ENCODE assay signal across 29 cellular contexts in the genomic region with DNA sequence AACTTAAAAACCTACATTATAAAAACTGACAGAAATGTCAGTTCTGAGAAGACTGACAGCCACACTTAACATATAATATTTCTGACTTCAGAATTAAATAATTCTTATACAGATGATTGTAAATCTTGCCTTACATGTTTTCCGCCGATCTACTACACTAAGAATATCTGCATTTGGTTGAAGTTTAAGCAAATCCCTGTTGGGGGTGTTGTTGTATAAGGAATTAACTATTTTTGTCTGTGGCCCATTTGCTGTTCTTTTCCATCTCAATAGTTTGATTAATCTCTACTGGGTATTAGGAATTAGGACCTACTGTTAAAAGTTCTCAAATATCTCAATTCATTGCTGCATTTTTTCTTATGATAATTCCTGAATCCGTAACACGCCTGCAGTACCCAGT.
DNase-seq lines count a peak whose midpoint lies in the region; ATAC-seq, FAIRE-seq and TF ChIP-seq lines count a peak whose summit lies in the region.
"Had no signal": no experiment of that assay in that cellular context is flagged by ENCODE, and none has a peak within 500 bp of the region (broad histone marks: within the 10 kb centered on the region; RNA-seq: fewer than 3 reads in every experiment).

No MANE protein-coding gene starts in this region.

- no peak overlapping the region for H3K27ac Mint-ChIP-seq in Caco-2 (ENCODE audit: unreplicated experiment)
- H3K27ac Mint-ChIP-seq: activated naive CD8-positive, alpha-beta T cell treated with anti-CD3 and anti-CD28 coated beads, Interleukin-2, amount 10 ng/mL, durations not matched to agents 7 days and 5 days; activated T-cell treated with anti-CD3 and anti-CD28 coated beads, Interleukin-2, amount 50 U/mL, for 24 hours; mesothelial cell of epicardium; naive thymus-derived CD4-positive, alpha-beta T cell had no signal

- H3K4me3 ChIP-seq in Caco-2 (ENCODE audit: low read depth, low read length) = no peak overlapping the region
- no peak overlapping the region for H3K4me3 ChIP-seq in PC-3 (ENCODE audit: low read length)
- H3K4me3 ChIP-seq in endothelial cell of umbilical vein (replicated peaks in 1 of 3; ENCODE audit: insufficient read depth in 1 of 3, low read depth in 1 of 3, low read length in 3 of 3) = no peak overlapping the region
- H3K4me3 ChIP-seq in brain microvascular endothelial cell (ENCODE audit: low read depth, low read length) = no peak overlapping the region
- H3K4me3 ChIP-seq: dorsolateral prefrontal cortex, left ventricle myocardium inferior, upper lobe of right lung had no signal

- no peaks in the 10 kb centered on the region for H3K9me3 Mint-ChIP-seq in Caco-2 (ENCODE audit: unreplicated experiment)
- H3K9me3 Mint-ChIP-seq: mesothelial cell of epicardium had no signal

- no peak for ATAC-seq in PC-3
- ATAC-seq in GM18909 (IDR thresholded peaks at IDR 0.05; ENCODE audit: poor library complexity, unreplicated experiment) = no peak
- ATAC-seq: naive thymus-derived CD4-positive, alpha-beta T cell; upper lobe of right lung had no signal

- dilution Hi-C loops in endothelial cell of umbilical vein (cut with MboI; ENCODE audit: extremely low pct_ligation_motif_present, low sequenced_read_pairs) = no loop called here

- H3K27me3 ChIP-seq in Caco-2 (replicated peaks; ENCODE audit: control insufficient read depth, insufficient read depth, low read length) (no peaks in the 10 kb centered on the region), PC-3 (ENCODE audit: low read length) (no peaks in the 10 kb centered on the region), endothelial cell of umbilical vein (ENCODE audit: control insufficient read depth in 2 of 2, insufficient read depth in 2 of 2, low read length in 2 of 2) (no peaks in the 10 kb centered on the region), brain microvascular endothelial cell (replicated peaks) (no peaks in the 10 kb centered on the region)
- H3K27me3 ChIP-seq: upper lobe of right lung had no signal

- H2AFZ ChIP-seq in PC-3 (ENCODE audit: low read length) (no peak overlapping the region), endothelial cell of umbilical vein (ENCODE audit: low read depth, low read length) (no peak overlapping the region)

- no peaks in the 10 kb centered on the region for H3F3A ChIP-seq in PC-3 (ENCODE audit: low read length, unreplicated experiment)

- H3K79me2 ChIP-seq in PC-3 (ENCODE audit: low read length) (no peaks in the 10 kb centered on the region), endothelial cell of umbilical vein (ENCODE audit: control insufficient read depth, insufficient read depth, low read length) (no peaks in the 10 kb centered on the region)

- intact Hi-C loops in Caco-2 (cut with micrococcal nuclease; ENCODE audit: unreplicated experiment) (loop anchor here (1.0 to 5.0 kb wide), 4 partner anchors 71 to 567 kb away; no protein-coding TSS in a partner anchor), PC-3 (cut with micrococcal nuclease) (no loop called here), endothelial cell of umbilical vein (cut with micrococcal nuclease) (loop anchor here (10.0 kb wide), 1 partner anchor 639 kb away; no protein-coding TSS in a partner anchor)

- 0 out of 2 replicates have a peak, but pooled peaks have one; percentile 12 for TF ChIP-seq CTCF in 22Rv1 (IDR thresholded peaks at IDR 0.05)
- peak; percentile 7 to 17 for TF ChIP-seq CTCF in Caco-2 (IDR thresholded peaks at IDR 0.05; ENCODE audit: insufficient read depth in 1 of 2, low read depth in 1 of 2, low read length in 1 of 2, severe bottlenecking in 1 of 2, unreplicated experiment in 1 of 2)
- peak; percentile 27; the same call in 1 of the 2 replicates for TF ChIP-seq CTCF in PC-3 (conservative IDR thresholded peaks at IDR 0.05; ENCODE audit: low read depth, low read length)
- no peak for TF ChIP-seq CTCF in endothelial cell of umbilical vein (IDR thresholded peaks at IDR 0.05; ENCODE audit: extremely low read depth in 1 of 2, insufficient read depth in 1 of 2, low read depth in 1 of 2, low read length in 2 of 2)
- no peak for TF ChIP-seq CTCF in brain microvascular endothelial cell (IDR thresholded peaks at IDR 0.05; ENCODE audit: low read depth, low read length, missing control alignments)

- H3K9ac ChIP-seq in PC-3 (ENCODE audit: low read length) (no peak overlapping the region), endothelial cell of umbilical vein (replicated peaks; ENCODE audit: extremely low read depth, insufficient read depth, low read length) (no peak overlapping the region)

- in situ Hi-C loops in brain microvascular endothelial cell (cut with HindIII; ENCODE audit: low pct_ligation_motif_present, low sequenced_read_pairs) = no loop called here

- POLR2A ChIA-PET in Caco-2 (lab: Charles Lee) (no interaction called here), PC-3 (lab: Charles Lee; ENCODE audit: unreplicated experiment) (no interaction called here), endothelial cell of umbilical vein (lab: Charles Lee) (no interaction called here)

- H4K20me1 ChIP-seq in PC-3 (ENCODE audit: low read length) (no peaks in the 10 kb centered on the region), endothelial cell of umbilical vein (replicated peaks; ENCODE audit: control insufficient read depth, extremely low read depth, insufficient read depth, low read length) (no peaks in the 10 kb centered on the region)

- H3K4me2 ChIP-seq in PC-3 (ENCODE audit: low read length) = no peak overlapping the region
- H3K4me2 ChIP-seq in endothelial cell of umbilical vein (ENCODE audit: insufficient read depth, low read length) = no peak overlapping the region

- CTCF ChIA-PET in Caco-2 (lab: Charles Lee) (interaction anchor here (0.8 kb wide), 1 partner anchor 71 kb away, joined by 3 read pairs; no protein-coding TSS in a partner anchor), PC-3 (lab: Charles Lee) (no interaction called here), endothelial cell of umbilical vein (lab: Charles Lee) (interaction anchor here (1.6 kb wide), 1 partner anchor 637 kb away, joined by 7 read pairs; no protein-coding TSS in a partner anchor)

- BruUV-seq in Caco-2 (replicated peaks; lab: Mats Ljungman, UMichigan) (no TSS peak), PC-3 (replicated peaks; lab: Mats Ljungman, UMichigan) (no TSS peak), endothelial cell of umbilical vein (replicated peaks; lab: Mats Ljungman, UMichigan) (no TSS peak)

- peak; percentile 4 for FAIRE-seq in endothelial cell of umbilical vein (lab: Jason Lieb, UNC)
- FAIRE-seq: astrocyte, GM12891 had no signal

- DNase-seq in Caco-2 (peak in 1 of 2 experiments; percentile 29), PC-3 (no peak), endothelial cell of umbilical vein (ENCODE audit: low read depth, low spot score) (peak; percentile 6), NCI-H1105 (lab: John Stamatoyannopoulos, UW) (no peak), DMS153 treated with DMSO at 0.1 percent for 48 hours (lab: John Stamatoyannopoulos, UW; ENCODE audit: unreplicated experiment) (no peak), brain microvascular endothelial cell (no peak)
- DNase-seq: activated CD4-positive, alpha-beta T cell treated with anti-CD3 and anti-CD28 coated beads for 48 hours; activated gamma-delta T cell; activated naive CD8-positive, alpha-beta T cell treated with anti-CD3 and anti-CD28 coated beads, Interleukin-2, amount 10 ng/mL, durations not matched to agents 7 days and 5 days; activated T-cell treated with anti-CD3 and anti-CD28 coated beads, Interleukin-2, amount 50 U/mL, for 24 hours; central memory CD4-positive, alpha-beta T cell; dorsolateral prefrontal cortex; glutamatergic neuron; islet precursor cell; left ventricle myocardium inferior; naive thymus-derived CD4-positive, alpha-beta T cell; NCI-H1092 treated with DMSO at 0.1 percent for 48 hours; NCI-H2029; NCI-H2227 treated with DMSO at 0.1 percent for 48 hours; NCI-H748 treated with DMSO at 0.1 percent for 48 hours; retina; stimulated activated CD4-positive, alpha-beta T cell treated with anti-CD3 and anti-CD28 coated beads, Interleukin-2, amount 100 ng/mL, for 48 hours; upper lobe of right lung had no signal

- H3K36me3 ChIP-seq in Caco-2 (ENCODE audit: control insufficient read depth, insufficient read depth, low read length) (no peaks in the 10 kb centered on the region), PC-3 (ENCODE audit: low read depth, low read length) (no peaks in the 10 kb centered on the region), endothelial cell of umbilical vein (ENCODE audit: control insufficient read depth in 2 of 2, extremely low read depth in 1 of 2, insufficient read depth in 2 of 2, low read length in 2 of 2) (no peaks in the 10 kb centered on the region), brain microvascular endothelial cell (replicated peaks) (no peaks in the 10 kb centered on the region)
- H3K36me3 ChIP-seq: left ventricle myocardium inferior, upper lobe of right lung had no signal

- no peaks in the 10 kb centered on the region for H3K27me3 Mint-ChIP-seq in Caco-2 (ENCODE audit: insufficient read depth, unreplicated experiment)
- H3K27me3 Mint-ChIP-seq: activated naive CD8-positive, alpha-beta T cell treated with anti-CD3 and anti-CD28 coated beads, Interleukin-2, amount 10 ng/mL, durations not matched to agents 7 days and 5 days; activated T-cell treated with anti-CD3 and anti-CD28 coated beads, Interleukin-2, amount 50 U/mL, for 24 hours; naive thymus-derived CD4-positive, alpha-beta T cell had no signal

- peaks cover 2% of the 10 kb centered on the region for H3K4me1 ChIP-seq in Caco-2
- no peaks in the 10 kb centered on the region for H3K4me1 ChIP-seq in PC-3 (ENCODE audit: insufficient read depth, low read length)
- no peaks in the 10 kb centered on the region for H3K4me1 ChIP-seq in endothelial cell of umbilical vein (ENCODE audit: control insufficient read depth, extremely low read depth, insufficient read depth, low read length)
- H3K4me1 ChIP-seq: left ventricle myocardium inferior, upper lobe of right lung had no signal

- no peaks in the 10 kb centered on the region for H3K36me3 Mint-ChIP-seq in Caco-2 (ENCODE audit: insufficient read depth, unreplicated experiment)
- H3K36me3 Mint-ChIP-seq: activated naive CD8-positive, alpha-beta T cell treated with anti-CD3 and anti-CD28 coated beads, Interleukin-2, amount 10 ng/mL, durations not matched to agents 7 days and 5 days; mesothelial cell of epicardium; naive thymus-derived CD4-positive, alpha-beta T cell had no signal

- H3K27ac ChIP-seq in 22Rv1 (no peak overlapping the region), PC-3 (ENCODE audit: low read length) (no peak overlapping the region), endothelial cell of umbilical vein (ENCODE audit: insufficient read depth, low read depth, low read length) (no peak overlapping the region), brain microvascular endothelial cell (no peak overlapping the region)
- H3K27ac ChIP-seq: C4-2B, dorsolateral prefrontal cortex, left ventricle myocardium inferior, upper lobe of right lung had no signal

- H3K9me3 ChIP-seq in Caco-2 (no peaks in the 10 kb centered on the region), PC-3 (ENCODE audit: low read length) (no peaks in the 10 kb centered on the region), endothelial cell of umbilical vein (replicated peaks; ENCODE audit: control insufficient read depth, insufficient read depth, low read length) (no peaks in the 10 kb centered on the region)
- H3K9me3 ChIP-seq: upper lobe of right lung had no signal

- H3K9me2 ChIP-seq in PC-3 (replicated peaks; ENCODE audit: low read length) = no peaks in the 10 kb centered on the region

- no peaks in the 10 kb centered on the region for H3K9me1 ChIP-seq in endothelial cell of umbilical vein (replicated peaks; ENCODE audit: control insufficient read depth, extremely low read depth, insufficient read depth, low read length)

- no peaks in the 10 kb centered on the region for H3K4me1 Mint-ChIP-seq in Caco-2 (ENCODE audit: low read depth, unreplicated experiment)
- H3K4me1 Mint-ChIP-seq: activated naive CD8-positive, alpha-beta T cell treated with anti-CD3 and anti-CD28 coated beads, Interleukin-2, amount 10 ng/mL, durations not matched to agents 7 days and 5 days; mesothelial cell of epicardium; naive thymus-derived CD4-positive, alpha-beta T cell had no signal

- H3K4me3 Mint-ChIP-seq in Caco-2 (ENCODE audit: unreplicated experiment) = no peak overlapping the region
- H3K4me3 Mint-ChIP-seq: activated naive CD8-positive, alpha-beta T cell treated with anti-CD3 and anti-CD28 coated beads, Interleukin-2, amount 10 ng/mL, durations not matched to agents 7 days and 5 days; activated T-cell treated with anti-CD3 and anti-CD28 coated beads, Interleukin-2, amount 50 U/mL, for 24 hours; mesothelial cell of epicardium; naive thymus-derived CD4-positive, alpha-beta T cell had no signal

- no peak for TF ChIP-seq POLR2A in endothelial cell of umbilical vein (IDR thresholded peaks at IDR 0.05; ENCODE audit: low read depth, low read length)

Comparison
In these comparisons a context has a peak if more than half of its experiments do, and no peak if none do; other contexts are left out.
1. CTCF ChIP-seq: peak in 22Rv1 (single experiment), Caco-2 (2 of 2) and PC-3 (single experiment); none in endothelial cell of umbilical vein (0 of 2) and brain microvascular endothelial cell (single experiment).